26 cellular contexts compared by ENCODE assay signal in the genomic region with DNA sequence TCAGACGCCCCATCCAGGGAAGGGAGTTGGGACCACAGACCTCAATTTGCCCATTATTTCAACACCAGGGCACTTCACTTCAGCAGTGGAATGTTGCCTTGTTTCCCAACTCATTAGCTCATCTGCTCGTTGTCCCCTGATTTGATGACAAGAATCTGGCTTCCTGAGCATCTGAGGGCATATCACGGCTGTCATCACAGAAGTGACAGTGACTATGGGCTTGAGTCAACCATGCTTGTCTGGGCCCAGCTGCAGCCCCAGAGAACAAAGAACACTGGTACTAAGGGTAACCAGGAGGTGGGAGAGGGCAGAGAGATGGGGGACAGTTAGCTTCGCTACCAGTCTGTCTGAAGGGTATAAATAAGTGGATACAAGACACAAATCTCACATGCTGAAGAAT.
DNase-seq lines count a peak whose midpoint lies in the region; TF ChIP-seq lines count a peak whose summit lies in the region.
"Had no signal": no experiment of that assay in that cellular context is flagged by ENCODE, and none has a peak within 500 bp of the region (broad histone marks: within the 10 kb centered on the region; RNA-seq: fewer than 3 reads in every experiment).

No MANE protein-coding gene starts in this region.

- peaks cover 3% of the 10 kb centered on the region for H3K27me3 Mint-ChIP-seq in osteocyte (ENCODE audit: unreplicated experiment)

- 82% methylated on average over 4 of the region's 4 CpGs for WGBS in esophagus muscularis mucosa

- DNase-seq in Ammon's horn (ENCODE audit: low spot score) (peak; percentile 52), esophagus muscularis mucosa (ENCODE audit: extremely low spot score) (peak; percentile 47), osteocyte (ENCODE audit: extremely low spot score, unreplicated experiment) (peak; percentile 25), kidney glomerular epithelial cell (lab: John Stamatoyannopoulos, UW) (no peak), NCI-H2196 (lab: John Stamatoyannopoulos, UW; ENCODE audit: unreplicated experiment) (no peak), NCI-H187 treated with DMSO at 0.1 percent for 48 hours (lab: John Stamatoyannopoulos, UW) (no peak)
- no peak for DNase-seq in activated CD8-positive, alpha-beta memory T cell treated with anti-CD3 and anti-CD28 coated beads, Interleukin-2, amount 50 U/mL, for 4 hours
- DNase-seq: 8988T; ACHN; CD4-positive, CD25-positive, alpha-beta regulatory T cell; DMS53; GOT3; HFFc6; Karpas-422; NCI-H1092; NCI-H1417 treated with DMSO at 0.1 percent for 48 hours; NCI-H1930; NCI-H2107; NCI-H446; NCI-H524 treated with DMSO at 0.1 percent for 48 hours; NCI-H82; NK-92 treated with Interleukin-12 subunit alpha and Interleukin-12 subunit beta, amount 100 ng/mL, for 24 hours; SHP77 had no signal

- no peaks in the 10 kb centered on the region for H3K4me1 ChIP-seq in esophagus muscularis mucosa
- H3K4me1 ChIP-seq: HAP-1 had no signal

- no peaks in the 10 kb centered on the region for H3K36me3 Mint-ChIP-seq in osteocyte (ENCODE audit: unreplicated experiment)
- H3K36me3 Mint-ChIP-seq: CD4-positive, CD25-positive, alpha-beta regulatory T cell had no signal

- H3K36me3 ChIP-seq in esophagus muscularis mucosa, result no peaks in the 10 kb centered on the region
- H3K36me3 ChIP-seq: HAP-1 had no signal

- no peak overlapping the region for H3K4me3 ChIP-seq in esophagus muscularis mucosa
- H3K4me3 ChIP-seq: HAP-1 had no signal

- H3K27me3 ChIP-seq in esophagus muscularis mucosa, result peaks cover 0 to 81% (median 0%) of the 10 kb centered on the region in 4 donors

- intact Hi-C loops in esophagus muscularis mucosa (cut with DNase I), result no loop called here

- H3K4me1 Mint-ChIP-seq in osteocyte (ENCODE audit: unreplicated experiment), result no peaks in the 10 kb centered on the region

- H3K27ac Mint-ChIP-seq in osteocyte (ENCODE audit: unreplicated experiment), result no peak overlapping the region
- H3K27ac Mint-ChIP-seq: CD4-positive, CD25-positive, alpha-beta regulatory T cell; HFFc6 had no signal

- H3K27ac ChIP-seq in angular gyrus (ENCODE audit: low read depth, low read length) (peak overlapping the region; percentile 72), esophagus muscularis mucosa (replicated peaks in 1 of 4) (no peak overlapping the region)
- H3K27ac ChIP-seq: RWPE1 had no signal

- no peak for TF ChIP-seq POLR2A in esophagus muscularis mucosa (IDR thresholded peaks at IDR 0.05; ENCODE audit: low read depth)

- no peak overlapping the region for H3K4me3 Mint-ChIP-seq in osteocyte (ENCODE audit: unreplicated experiment)
- H3K4me3 Mint-ChIP-seq: CD4-positive, CD25-positive, alpha-beta regulatory T cell; HFFc6 had no signal

- H3K9me3 Mint-ChIP-seq in osteocyte (ENCODE audit: unreplicated experiment), result peaks cover 4% of the 10 kb centered on the region

- no peak for TF ChIP-seq EP300 in esophagus muscularis mucosa (IDR thresholded peaks at IDR 0.05)

- peaks cover 0 to 19% (median 0%) of the 10 kb centered on the region in 4 donors for H3K9me3 ChIP-seq in esophagus muscularis mucosa
- H3K9me3 ChIP-seq: HAP-1 had no signal

- TF ChIP-seq CTCF in esophagus muscularis mucosa (IDR thresholded peaks at IDR 0.05) (no peak), osteocyte (IDR thresholded peaks at IDR 0.05) (no peak)

Comparison
In these comparisons a context has a peak if more than half of its experiments do, and no peak if none do; other contexts are left out.
1. DNase-seq: peak in Ammon's horn (single experiment), esophagus muscularis mucosa (single experiment) and osteocyte (single experiment); none in kidney glomerular epithelial cell (single experiment), NCI-H2196 (single experiment), activated CD8-positive, alpha-beta memory T cell treated with anti-CD3 and anti-CD28 coated beads, Interleukin-2, amount 50 U/mL, for 4 hours (single experiment) and NCI-H187 treated with DMSO at 0.1 percent for 48 hours (single experiment).